ENCODE assay signal across 8 cellular contexts in genomic region chr11:128302425-128303186, GRCh38.
A peak's percentile ranks its signal among the peaks of the same experiment; 100 is the strongest.
DNase-seq lines count a peak whose midpoint lies in the region; ATAC-seq and TF ChIP-seq lines count a peak whose summit lies in the region.

No MANE protein-coding gene starts in this region.

- intact Hi-C loops in naive thymus-derived CD4-positive, alpha-beta T cell (cut with micrococcal nuclease), result loop anchor here (1.0 kb wide), 12 partner anchors 9 to 223 kb away; no protein-coding TSS in a partner anchor

- peak; percentile 44 for TF ChIP-seq CTCF in BE2C (IDR thresholded peaks at IDR 0.05; ENCODE audit: low read depth, low read length)

- DNase-seq in BE2C, result no peak
- peak; percentile 15 for DNase-seq in GM19238 (ENCODE audit: insufficient read length, low spot score)
- DNase-seq in activated CD4-positive, alpha-beta T cell treated with anti-CD3 and anti-CD28 coated beads, Interleukin-2, amount 10 ng/mL, durations not matched to agents 7 days and 5 days, result peak; percentile 92
- DNase-seq in naive thymus-derived CD4-positive, alpha-beta T cell, result peak; percentile 39 to 97 (median 92)
- no peak for DNase-seq in NCI-H128 (lab: John Stamatoyannopoulos, UW; ENCODE audit: unreplicated experiment)
- no peak for DNase-seq in hippocampal formation (lab: John Stamatoyannopoulos, UW)
- DNase-seq in cerebellum (ENCODE audit: low spot score), result no peak

- no peaks in the 10 kb centered on the region for H3K9me3 ChIP-seq in BE2C
- H3K9me3 ChIP-seq in naive thymus-derived CD4-positive, alpha-beta T cell (ENCODE audit: control insufficient read depth in 2 of 3, low read length in 3 of 3), result no peaks in the 10 kb centered on the region

- ATAC-seq in HG03175 (IDR thresholded peaks at IDR 0.05; ENCODE audit: unreplicated experiment), result peak; percentile 94
- peak; percentile 92 for ATAC-seq in naive thymus-derived CD4-positive, alpha-beta T cell

- peak overlapping the region; percentile 82 for H3K4me3 Mint-ChIP-seq in activated CD4-positive, alpha-beta T cell treated with anti-CD3 and anti-CD28 coated beads, Interleukin-2, amount 10 ng/mL, durations not matched to agents 7 days and 5 days
- peak overlapping the region; percentile 81 to 98 (median 93) for H3K4me3 Mint-ChIP-seq in naive thymus-derived CD4-positive, alpha-beta T cell

- peaks cover 23% of the 10 kb centered on the region for H3K4me1 ChIP-seq in BE2C
- peaks cover 83 to 95% of the 10 kb centered on the region in 2 donors for H3K4me1 ChIP-seq in naive thymus-derived CD4-positive, alpha-beta T cell (ENCODE audit: control insufficient read depth in 2 of 2, insufficient read depth in 2 of 2, low read length in 2 of 2)

- POLR2A ChIA-PET in activated CD4-positive, alpha-beta T cell treated with anti-CD3 and anti-CD28 coated beads, Interleukin-2, amount 10 ng/mL, durations not matched to agents 7 days and 5 days (lab: Charles Lee), result interaction anchor here (0.9 to 1.6 kb wide), 3 partner anchors 12 to 216 kb away, joined by 3 to 6 read pairs (median 3); no protein-coding TSS in a partner anchor
- POLR2A ChIA-PET in naive thymus-derived CD4-positive, alpha-beta T cell (lab: Charles Lee), result interaction anchor here (0.6 to 21.1 kb wide), 36 partner anchors 8 to 528 kb away, joined by 3 to 691 read pairs (median 5); no protein-coding TSS in a partner anchor

- H3K36me3 ChIP-seq in BE2C, result no peaks in the 10 kb centered on the region
- H3K36me3 ChIP-seq in naive thymus-derived CD4-positive, alpha-beta T cell (ENCODE audit: control insufficient read depth in 2 of 3, insufficient read depth in 3 of 3, low read length in 3 of 3), result no peaks in the 10 kb centered on the region

- H3K4me3 ChIP-seq in BE2C (ENCODE audit: low read depth, low read length), result peak overlapping the region; percentile 3; the same call in 1 of the 2 replicates
- H3K4me3 ChIP-seq in naive thymus-derived CD4-positive, alpha-beta T cell (ENCODE audit: low read length), result peak overlapping the region; percentile 52

- no peaks in the 10 kb centered on the region for H3K27me3 ChIP-seq in BE2C
- no peaks in the 10 kb centered on the region for H3K27me3 ChIP-seq in naive thymus-derived CD4-positive, alpha-beta T cell (ENCODE audit: control insufficient read depth in 2 of 2, insufficient read depth in 2 of 2, low read length in 2 of 2)

- H3K9me3 Mint-ChIP-seq in activated CD4-positive, alpha-beta T cell treated with anti-CD3 and anti-CD28 coated beads, Interleukin-2, amount 10 ng/mL, durations not matched to agents 7 days and 5 days, result peaks cover 11% of the 10 kb centered on the region
- H3K9me3 Mint-ChIP-seq in naive thymus-derived CD4-positive, alpha-beta T cell, result peaks cover 0 to 9% (median 0%) of the 10 kb centered on the region in 11 donors

- peaks cover 46% of the 10 kb centered on the region for H3K36me3 Mint-ChIP-seq in activated CD4-positive, alpha-beta T cell treated with anti-CD3 and anti-CD28 coated beads, Interleukin-2, amount 10 ng/mL, durations not matched to agents 7 days and 5 days (ENCODE audit: low read depth)
- H3K36me3 Mint-ChIP-seq in naive thymus-derived CD4-positive, alpha-beta T cell, result peaks cover 0 to 21% (median 0%) of the 10 kb centered on the region in 5 donors

- H3K27me3 Mint-ChIP-seq in activated CD4-positive, alpha-beta T cell treated with anti-CD3 and anti-CD28 coated beads, Interleukin-2, amount 10 ng/mL, durations not matched to agents 7 days and 5 days, result no peaks in the 10 kb centered on the region
- H3K27me3 Mint-ChIP-seq in naive thymus-derived CD4-positive, alpha-beta T cell, result no peaks in the 10 kb centered on the region

- CTCF ChIA-PET in activated CD4-positive, alpha-beta T cell treated with anti-CD3 and anti-CD28 coated beads, Interleukin-2, amount 10 ng/mL, durations not matched to agents 7 days and 5 days (lab: Charles Lee), result interaction anchor here (0.6 to 11.5 kb wide), 16 partner anchors 10 to 327 kb away, joined by 3 to 125 read pairs (median 3); no protein-coding TSS in a partner anchor
- CTCF ChIA-PET in naive thymus-derived CD4-positive, alpha-beta T cell (lab: Charles Lee), result interaction anchor here (0.6 to 2.4 kb wide), 18 partner anchors 10 to 329 kb away, joined by 3 to 21 read pairs (median 4); no protein-coding TSS in a partner anchor

- peaks cover 75% of the 10 kb centered on the region for H3K4me1 Mint-ChIP-seq in activated CD4-positive, alpha-beta T cell treated with anti-CD3 and anti-CD28 coated beads, Interleukin-2, amount 10 ng/mL, durations not matched to agents 7 days and 5 days
- H3K4me1 Mint-ChIP-seq in naive thymus-derived CD4-positive, alpha-beta T cell, result peaks cover 52 to 92% (median 88%) of the 10 kb centered on the region in 7 donors

- peak overlapping the region; percentile 91 for H3K27ac Mint-ChIP-seq in activated CD4-positive, alpha-beta T cell treated with anti-CD3 and anti-CD28 coated beads, Interleukin-2, amount 10 ng/mL, durations not matched to agents 7 days and 5 days
- peak overlapping the region; percentile 93 to 100 (median 98) for H3K27ac Mint-ChIP-seq in naive thymus-derived CD4-positive, alpha-beta T cell

- peak overlapping the region; percentile 98 for H3K27ac ChIP-seq in naive thymus-derived CD4-positive, alpha-beta T cell (ENCODE audit: low read depth, low read length)

Comparison
In these comparisons a context has a peak if more than half of its experiments do, and no peak if none do; other contexts are left out.
1. DNase-seq: peak in GM19238 (single experiment), activated CD4-positive, alpha-beta T cell treated with anti-CD3 and anti-CD28 coated beads, Interleukin-2, amount 10 ng/mL, durations not matched to agents 7 days and 5 days (single experiment) and naive thymus-derived CD4-positive, alpha-beta T cell (9 of 9); none in BE2C (single experiment), NCI-H128 (single experiment), hippocampal formation (0 of 2) and cerebellum (single experiment).